Comparison of ENCODE assay signal across 16 cellular contexts in the genomic region with DNA sequence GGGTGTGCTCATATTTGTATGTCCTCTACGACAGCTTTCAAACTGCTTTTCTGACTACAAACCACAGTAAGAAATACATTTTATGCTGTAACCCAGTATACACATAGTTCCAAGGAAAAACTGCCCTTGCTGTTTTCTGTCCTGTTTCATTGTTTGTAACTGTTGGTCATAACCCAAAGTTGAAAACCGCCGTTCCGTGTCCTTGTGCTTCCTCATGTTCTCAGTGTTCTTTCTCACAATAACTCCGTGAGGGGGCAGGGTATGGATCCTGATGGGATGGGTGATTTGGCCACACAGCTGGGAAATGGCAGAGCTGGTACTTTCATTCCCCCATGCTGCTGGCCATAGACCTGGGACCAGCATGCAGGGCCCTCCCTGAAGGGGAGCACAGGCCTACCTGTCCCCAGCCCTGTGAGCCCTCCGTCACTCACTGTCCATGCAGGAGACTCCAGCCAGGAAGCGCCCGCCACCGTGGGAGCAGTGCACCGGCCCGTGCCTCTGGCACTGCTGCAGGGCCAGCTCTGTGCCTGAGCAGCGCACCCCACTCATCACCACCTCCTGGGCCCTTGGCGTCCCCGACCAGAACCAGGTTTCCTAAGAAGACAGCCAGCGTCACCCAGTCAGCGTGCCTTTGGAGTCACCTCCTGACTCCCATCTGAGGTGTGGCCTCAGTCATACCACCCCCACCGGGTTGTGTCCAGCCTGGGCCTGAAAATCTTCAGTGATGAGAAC. TPM values are rescaled to one million over a fixed set of nuclear protein-coding genes. Genes with fewer than 3 reads are reported as not detected.
"Had no signal": no experiment of that assay in that cellular context is flagged by ENCODE, and none has a peak within 500 bp of the region (broad histone marks: within the 10 kb centered on the region; RNA-seq: fewer than 3 reads in every experiment).

No MANE protein-coding gene starts in this region.

- H2AFZ ChIP-seq: parathyroid adenoma had no signal

- H3K9me3 ChIP-seq: colonic mucosa, gastrocnemius medialis, heart right ventricle had no signal

- H3K36me3 Mint-ChIP-seq: activated CD8-positive, alpha-beta memory T cell treated with anti-CD3 and anti-CD28 coated beads, Interleukin-2, amount 10 ng/mL, durations not matched to agents 7 days and 5 days; WTC11 had no signal

- H3K4me3 ChIP-seq: colonic mucosa, gastrocnemius medialis, heart right ventricle had no signal

- H3K27ac ChIP-seq: colonic mucosa, gastrocnemius medialis, heart right ventricle, parathyroid adenoma had no signal

- H3K4me3 Mint-ChIP-seq: activated CD4-positive, alpha-beta memory T cell treated with anti-CD3 and anti-CD28 coated beads, Interleukin-2, amount 10 ng/mL, durations not matched to agents 7 days and 5 days; activated CD4-positive, alpha-beta T cell treated with anti-CD3 and anti-CD28 coated beads for 36 hours; activated CD8-positive, alpha-beta memory T cell treated with anti-CD3 and anti-CD28 coated beads, Interleukin-2, amount 10 ng/mL, durations not matched to agents 7 days and 5 days; activated naive CD4-positive, alpha-beta T cell treated with anti-CD3 and anti-CD28 coated beads for 36 hours; brain; natural killer cell treated with Interleukin-12 subunit alpha and Interleukin-12 subunit beta and Interleukin-15 and Interleukin-18, amount 100 ng/mL, for 72 hours; T-helper 1 cell treated with Interleukin-12 subunit alpha and Interleukin-12 subunit beta and Interleukin-4 antibody, amounts not matched to agents 30 μg/mL and 1 μg/mL, for 36 hours; WTC11 had no signal

- H3K79me2 ChIP-seq: parathyroid adenoma had no signal

- H3K9ac ChIP-seq: parathyroid adenoma had no signal

- H3K27me3 ChIP-seq: colonic mucosa, gastrocnemius medialis, heart right ventricle had no signal

- H3K4me1 ChIP-seq: colonic mucosa had no signal

- H3K36me3 ChIP-seq: colonic mucosa had no signal

- ATAC-seq: activated CD4-positive, alpha-beta T cell treated with anti-CD3 and anti-CD28 coated beads for 36 hours; activated CD8-positive, alpha-beta memory T cell treated with anti-CD3 and anti-CD28 coated beads, Interleukin-2, amount 10 ng/mL, durations not matched to agents 7 days and 5 days; gastrocnemius medialis; left ventricle myocardium superior; WTC11 had no signal

- DNase-seq: activated CD4-positive, alpha-beta memory T cell treated with anti-CD3 and anti-CD28 coated beads, Interleukin-2, amount 10 ng/mL, durations not matched to agents 7 days and 5 days; activated CD4-positive, alpha-beta T cell treated with anti-CD3 and anti-CD28 coated beads for 36 hours; activated CD8-positive, alpha-beta memory T cell treated with anti-CD3 and anti-CD28 coated beads, Interleukin-2, amount 10 ng/mL, durations not matched to agents 7 days and 5 days; activated naive CD4-positive, alpha-beta T cell treated with anti-CD3 and anti-CD28 coated beads for 36 hours; activated T-cell treated with anti-CD3 and anti-CD28 coated beads, Interleukin-2, amount 50 U/mL, for 1 hour; central memory CD4-positive, alpha-beta T cell; colonic mucosa; gastrocnemius medialis; heart right ventricle; left ventricle myocardium superior; stimulated activated naive CD4-positive, alpha-beta T cell had no signal

- H3K27me3 Mint-ChIP-seq: activated CD4-positive, alpha-beta memory T cell treated with anti-CD3 and anti-CD28 coated beads, Interleukin-2, amount 10 ng/mL, durations not matched to agents 7 days and 5 days; activated CD4-positive, alpha-beta T cell treated with anti-CD3 and anti-CD28 coated beads for 36 hours; activated CD8-positive, alpha-beta memory T cell treated with anti-CD3 and anti-CD28 coated beads, Interleukin-2, amount 10 ng/mL, durations not matched to agents 7 days and 5 days; brain; natural killer cell treated with Interleukin-12 subunit alpha and Interleukin-12 subunit beta and Interleukin-15 and Interleukin-18, amount 100 ng/mL, for 72 hours had no signal

- H3K4me1 Mint-ChIP-seq: activated CD4-positive, alpha-beta memory T cell treated with anti-CD3 and anti-CD28 coated beads, Interleukin-2, amount 10 ng/mL, durations not matched to agents 7 days and 5 days; activated CD4-positive, alpha-beta T cell treated with anti-CD3 and anti-CD28 coated beads for 36 hours had no signal

- H3K27ac Mint-ChIP-seq: activated CD4-positive, alpha-beta memory T cell treated with anti-CD3 and anti-CD28 coated beads, Interleukin-2, amount 10 ng/mL, durations not matched to agents 7 days and 5 days; activated CD8-positive, alpha-beta memory T cell treated with anti-CD3 and anti-CD28 coated beads, Interleukin-2, amount 10 ng/mL, durations not matched to agents 7 days and 5 days; activated naive CD4-positive, alpha-beta T cell treated with anti-CD3 and anti-CD28 coated beads for 36 hours; natural killer cell treated with Interleukin-12 subunit alpha and Interleukin-12 subunit beta and Interleukin-15 and Interleukin-18, amount 100 ng/mL, for 72 hours; T-helper 1 cell treated with Interleukin-12 subunit alpha and Interleukin-12 subunit beta and Interleukin-4 antibody, amounts not matched to agents 30 μg/mL and 1 μg/mL, for 36 hours; WTC11 had no signal

- H3K9me3 Mint-ChIP-seq: activated CD4-positive, alpha-beta memory T cell treated with anti-CD3 and anti-CD28 coated beads, Interleukin-2, amount 10 ng/mL, durations not matched to agents 7 days and 5 days; activated naive CD4-positive, alpha-beta T cell treated with anti-CD3 and anti-CD28 coated beads for 36 hours; brain; natural killer cell treated with Interleukin-12 subunit alpha and Interleukin-12 subunit beta and Interleukin-15 and Interleukin-18, amount 100 ng/mL, for 72 hours; T-helper 1 cell treated with Interleukin-12 subunit alpha and Interleukin-12 subunit beta and Interleukin-4 antibody, amounts not matched to agents 30 μg/mL and 1 μg/mL, for 36 hours; WTC11 had no signal

RNA-seq across cellular contexts. Expression of a gene that starts 12.7 kb away (rescaled TPM):
- total RNA-seq: activated CD4-positive, alpha-beta memory T cell treated with anti-CD3 and anti-CD28 coated beads, Interleukin-2, amount 10 ng/mL, durations not matched to agents 7 days and 5 days; activated CD4-positive, alpha-beta T cell treated with anti-CD3 and anti-CD28 coated beads for 36 hours; activated CD8-positive, alpha-beta memory T cell treated with anti-CD3 and anti-CD28 coated beads, Interleukin-2, amount 10 ng/mL, durations not matched to agents 7 days and 5 days; activated naive CD4-positive, alpha-beta T cell treated with anti-CD3 and anti-CD28 coated beads for 36 hours; natural killer cell treated with Interleukin-12 subunit alpha and Interleukin-12 subunit beta and Interleukin-15 and Interleukin-18, amount 100 ng/mL, for 72 hours had no signal
